In the genomic region with DNA sequence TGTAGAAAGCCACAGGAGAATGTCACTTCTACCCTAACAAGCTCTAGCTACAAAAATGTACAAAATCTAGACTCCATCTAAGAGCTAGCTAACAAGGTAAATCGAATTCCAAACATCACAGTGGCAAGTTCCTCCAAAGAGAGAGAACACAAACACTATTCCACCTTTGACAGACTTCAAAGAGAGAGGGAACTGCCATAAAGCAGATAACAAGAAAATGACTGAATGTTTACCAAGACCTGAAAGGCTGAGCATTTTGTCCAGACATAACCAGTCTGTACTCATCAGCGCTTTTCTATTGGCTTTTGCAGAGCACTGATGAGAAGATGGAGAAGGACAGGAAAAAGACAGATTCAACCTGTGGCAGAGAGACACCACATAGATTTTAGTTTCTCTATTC, we compare ENCODE assay signal across 1 cellular context.
TF ChIP-seq lines count a peak whose summit lies in the region.

No MANE protein-coding gene starts in this region.

TF ChIP-seq in GM23338, 12 proteins besides CTCF, POLR2A, EP300 and RAD21 (continued from another document):
- TF ChIP-seq, protein P1, sequence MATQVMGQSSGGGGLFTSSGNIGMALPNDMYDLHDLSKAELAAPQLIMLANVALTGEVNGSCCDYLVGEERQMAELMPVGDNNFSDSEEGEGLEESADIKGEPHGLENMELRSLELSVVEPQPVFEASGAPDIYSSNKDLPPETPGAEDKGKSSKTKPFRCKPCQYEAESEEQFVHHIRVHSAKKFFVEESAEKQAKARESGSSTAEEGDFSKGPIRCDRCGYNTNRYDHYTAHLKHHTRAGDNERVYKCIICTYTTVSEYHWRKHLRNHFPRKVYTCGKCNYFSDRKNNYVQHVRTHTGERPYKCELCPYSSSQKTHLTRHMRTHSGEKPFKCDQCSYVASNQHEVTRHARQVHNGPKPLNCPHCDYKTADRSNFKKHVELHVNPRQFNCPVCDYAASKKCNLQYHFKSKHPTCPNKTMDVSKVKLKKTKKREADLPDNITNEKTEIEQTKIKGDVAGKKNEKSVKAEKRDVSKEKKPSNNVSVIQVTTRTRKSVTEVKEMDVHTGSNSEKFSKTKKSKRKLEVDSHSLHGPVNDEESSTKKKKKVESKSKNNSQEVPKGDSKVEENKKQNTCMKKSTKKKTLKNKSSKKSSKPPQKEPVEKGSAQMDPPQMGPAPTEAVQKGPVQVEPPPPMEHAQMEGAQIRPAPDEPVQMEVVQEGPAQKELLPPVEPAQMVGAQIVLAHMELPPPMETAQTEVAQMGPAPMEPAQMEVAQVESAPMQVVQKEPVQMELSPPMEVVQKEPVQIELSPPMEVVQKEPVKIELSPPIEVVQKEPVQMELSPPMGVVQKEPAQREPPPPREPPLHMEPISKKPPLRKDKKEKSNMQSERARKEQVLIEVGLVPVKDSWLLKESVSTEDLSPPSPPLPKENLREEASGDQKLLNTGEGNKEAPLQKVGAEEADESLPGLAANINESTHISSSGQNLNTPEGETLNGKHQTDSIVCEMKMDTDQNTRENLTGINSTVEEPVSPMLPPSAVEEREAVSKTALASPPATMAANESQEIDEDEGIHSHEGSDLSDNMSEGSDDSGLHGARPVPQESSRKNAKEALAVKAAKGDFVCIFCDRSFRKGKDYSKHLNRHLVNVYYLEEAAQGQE (IDR thresholded peaks at IDR 0.05; ENCODE audit: unreplicated experiment), result no peak
- no peak for TF ChIP-seq ZNF331 (CRISPR knock-in tag; IDR thresholded peaks at IDR 0.05; ENCODE audit: low read depth)
- TF ChIP-seq EZH2 (IDR thresholded peaks at IDR 0.05; ENCODE audit: low read depth, unreplicated experiment), result no peak
